8 cellular contexts compared by ENCODE assay signal in the genomic region with DNA sequence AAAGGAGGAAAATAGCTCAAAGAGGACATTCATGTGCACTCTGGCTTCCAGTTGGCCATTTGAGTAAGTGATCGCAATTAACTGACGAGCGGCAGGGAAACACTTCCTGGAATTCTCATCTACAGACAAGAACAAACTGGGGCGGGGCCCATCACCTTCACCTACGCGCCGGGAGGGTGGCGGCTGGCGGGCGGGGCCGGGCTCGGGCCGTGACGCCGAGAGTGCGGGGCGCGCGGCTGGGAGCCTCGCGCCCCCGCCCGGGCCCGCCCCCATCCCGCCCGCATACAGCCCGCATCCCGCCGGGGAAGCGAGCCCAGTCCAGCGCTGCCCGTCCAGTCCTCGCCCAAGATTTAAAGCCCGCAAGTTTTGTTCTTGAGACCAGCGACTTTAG. TPM values are rescaled to one million over a fixed set of nuclear protein-coding genes. Genes with fewer than 3 reads are reported as not detected.
DNase-seq lines count a peak whose midpoint lies in the region; ATAC-seq, FAIRE-seq and TF ChIP-seq lines count a peak whose summit lies in the region.

A gene with protein sequence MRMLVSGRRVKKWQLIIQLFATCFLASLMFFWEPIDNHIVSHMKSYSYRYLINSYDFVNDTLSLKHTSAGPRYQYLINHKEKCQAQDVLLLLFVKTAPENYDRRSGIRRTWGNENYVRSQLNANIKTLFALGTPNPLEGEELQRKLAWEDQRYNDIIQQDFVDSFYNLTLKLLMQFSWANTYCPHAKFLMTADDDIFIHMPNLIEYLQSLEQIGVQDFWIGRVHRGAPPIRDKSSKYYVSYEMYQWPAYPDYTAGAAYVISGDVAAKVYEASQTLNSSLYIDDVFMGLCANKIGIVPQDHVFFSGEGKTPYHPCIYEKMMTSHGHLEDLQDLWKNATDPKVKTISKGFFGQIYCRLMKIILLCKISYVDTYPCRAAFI (plus strand): TSS at position 281 of the 391 bp plus-strand sequence. CDS start 16,546 bp downstream, outside the sequence.

- 0 to 2% (median 1%) methylated on average over 28 to 35 of the region's 35 CpGs for WGBS in small intestine, 3 donors

- H3K36me3 ChIP-seq in HAP-1 (replicated peaks), result no peaks in the 10 kb centered on the region
- H3K36me3 ChIP-seq in PC-3 (ENCODE audit: low read depth, low read length), result peaks cover 7% of the 10 kb centered on the region; the same call in 1 of the 2 replicates
- no peaks in the 10 kb centered on the region for H3K36me3 ChIP-seq in small intestine (ENCODE audit: control insufficient read depth in 2 of 2, insufficient read depth in 2 of 2, low read length in 2 of 2)

- in situ Hi-C loops in HAP-1 (cut with MboI; ENCODE audit: low sequenced_read_pairs) (no loop called here), astrocyte of the spinal cord (cut with HindIII; ENCODE audit: low sequenced_read_pairs) (no loop called here)

- no peaks in the 10 kb centered on the region for H3K9me2 ChIP-seq in PC-3 (replicated peaks; ENCODE audit: low read length)

- H3K4me3 ChIP-seq in HAP-1 (peak within 1 kb of the TSS; percentile 79), PC-3 (ENCODE audit: low read length) (peak within 1 kb of the TSS; percentile 89), astrocyte of the spinal cord (ENCODE audit: low read depth, low read length) (peak within 1 kb of the TSS; percentile 82), small intestine (ENCODE audit: low read depth in 1 of 2, low read length in 2 of 2) (peak within 1 kb of the TSS; percentile 84 to 98)

- POLR2A ChIA-PET in PC-3 (lab: Charles Lee; ENCODE audit: unreplicated experiment), result interaction anchor here (0.6 to 1.3 kb wide), 6 partner anchors 22 to 129 kb away, joined by 3 to 9 read pairs (median 6); no protein-coding TSS in a partner anchor

- intact Hi-C loops in PC-3 (cut with micrococcal nuclease), result loop anchor here (1.0 to 2.0 kb wide), 5 partner anchors 38 to 130 kb away; no protein-coding TSS in a partner anchor

- H2AFZ ChIP-seq in PC-3 (ENCODE audit: low read length), result peak within 1 kb of the TSS; percentile 61

- H3K4me1 ChIP-seq in HAP-1 (peaks cover 11% of the 10 kb centered on the region), PC-3 (ENCODE audit: insufficient read depth, low read length) (peaks cover 32% of the 10 kb centered on the region), small intestine (ENCODE audit: control insufficient read depth in 2 of 2, insufficient read depth in 1 of 2, low read depth in 1 of 2, low read length in 1 of 2) (peaks cover 2 to 5% of the 10 kb centered on the region in 2 donors)

- DNase-seq in HAP-1 (ENCODE audit: low spot score in 2 of 2) (peak; percentile 51 to 78), PC-3 (peak; percentile 75), astrocyte of the spinal cord (ENCODE audit: low read depth, low spot score) (peak; percentile 28), iPS-NIHi7 (ENCODE audit: extremely low spot score) (peak; percentile 41), small intestine (peak; percentile 97), HTR-8/SVneo (ENCODE audit: insufficient read length, low spot score) (no peak), GOT3 (lab: John Stamatoyannopoulos, UW) (no peak)

- H4K20me1 ChIP-seq in PC-3 (ENCODE audit: low read length), result peaks cover 31% of the 10 kb centered on the region

- peak within 1 kb of the TSS; percentile 83 for H3K4me2 ChIP-seq in PC-3 (ENCODE audit: low read length)

- BruUV-seq in PC-3 (replicated peaks; lab: Mats Ljungman, UMichigan), result no TSS peak

- H3K9me3 ChIP-seq in HAP-1 (no peaks in the 10 kb centered on the region), PC-3 (ENCODE audit: low read length) (no peaks in the 10 kb centered on the region), small intestine (ENCODE audit: control insufficient read depth, low read depth) (no peaks in the 10 kb centered on the region)

- H3K27me3 ChIP-seq in HAP-1 (ENCODE audit: low read depth) (no peaks in the 10 kb centered on the region), PC-3 (ENCODE audit: low read length) (no peaks in the 10 kb centered on the region), small intestine (ENCODE audit: control insufficient read depth in 2 of 2, insufficient read depth in 2 of 2, low read length in 2 of 2) (no peaks in the 10 kb centered on the region)

- CTCF ChIA-PET in PC-3 (lab: Charles Lee), result interaction anchor here (0.6 to 2.5 kb wide), 3 partner anchors 59 to 75 kb away, joined by 4 to 26 read pairs (median 6); no protein-coding TSS in a partner anchor

- peaks cover 4% of the 10 kb centered on the region for H3F3A ChIP-seq in PC-3 (ENCODE audit: low read length, unreplicated experiment)

- H3K9ac ChIP-seq in PC-3 (ENCODE audit: low read length), result peak within 1 kb of the TSS; percentile 97

- FAIRE-seq in small intestine (lab: Jason Lieb, UNC), result no peak
- FAIRE-seq in HTR-8/SVneo (lab: Jason Lieb, UNC), result no peak

- no peak for TF ChIP-seq CTCF in PC-3 (conservative IDR thresholded peaks at IDR 0.05; ENCODE audit: low read depth, low read length)
- no peak for TF ChIP-seq CTCF in astrocyte of the spinal cord (IDR thresholded peaks at IDR 0.05; ENCODE audit: low read depth, low read length)

- H3K27ac ChIP-seq in PC-3 (ENCODE audit: low read length), result peak within 1 kb of the TSS; percentile 88
- peak within 1 kb of the TSS; percentile 99 to 100 for H3K27ac ChIP-seq in small intestine (ENCODE audit: low read depth in 1 of 2, low read length in 1 of 2)

- ATAC-seq in PC-3, result peak; percentile 53
- no peak for ATAC-seq in HG02884 (IDR thresholded peaks at IDR 0.05; ENCODE audit: unreplicated experiment)

- peaks cover 49% of the 10 kb centered on the region for H3K79me2 ChIP-seq in PC-3 (ENCODE audit: low read length)

RNA-seq across cellular contexts. Expression of the gene that starts here (rescaled TPM):
- 22.9 and 29.2 TPM in 2 replicates for total RNA-seq in PC-3 (2014; rRNA removed)
- polyA plus RNA-seq in small intestine, result 10 to 100 TPM; 23.4 to 47.9 (median 42.7) TPM

Comparison
In these comparisons a context has a peak if more than half of its experiments do, and no peak if none do; other contexts are left out.
1. DNase-seq: peak in HAP-1 (2 of 2), PC-3 (single experiment), astrocyte of the spinal cord (single experiment), iPS-NIHi7 (single experiment) and small intestine (single experiment); none in HTR-8/SVneo (single experiment) and GOT3 (single experiment).
2. Peak in every context shown above with its lines, with median percentiles within 50 percentile points of each other: H3K4me3 ChIP-seq.